2 cellular contexts compared by ENCODE assay signal in genomic region chr1:236605030-236605806, GRCh38.
TF ChIP-seq lines count a peak whose summit lies in the region.

No MANE protein-coding gene starts in this region.

TF ChIP-seq in SK-N-SH, 30 proteins besides CTCF, POLR2A, EP300 and RAD21 (continued from another document):
- no peak for TF ChIP-seq JUND (IDR thresholded peaks at IDR 0.05)
- no peak for TF ChIP-seq TAF1 (IDR thresholded peaks at IDR 0.05; ENCODE audit: borderline replicate concordance, low read depth, low read length)
- no peak for TF ChIP-seq RCOR1 (IDR thresholded peaks at IDR 0.05; ENCODE audit: low read length)

TF ChIP-seq in SK-N-SH treated with all-trans-retinoic acid at 6 μM for 48 hours, 23 proteins besides CTCF, POLR2A, EP300 and RAD21 (continued from another document):
- TF ChIP-seq CREB5 (CRISPR knock-in tag; IDR thresholded peaks at IDR 0.05; ENCODE audit: low read depth) (no peak), ZNF565 (CRISPR knock-in tag; conservative IDR thresholded peaks at IDR 0.05; ENCODE audit: low read depth) (no peak), SNAI2 (CRISPR knock-in tag; IDR thresholded peaks at IDR 0.05) (no peak), ZC3H10 (CRISPR knock-in tag; IDR thresholded peaks at IDR 0.05) (no peak)
